8 cellular contexts compared by ENCODE assay signal in the genomic region with DNA sequence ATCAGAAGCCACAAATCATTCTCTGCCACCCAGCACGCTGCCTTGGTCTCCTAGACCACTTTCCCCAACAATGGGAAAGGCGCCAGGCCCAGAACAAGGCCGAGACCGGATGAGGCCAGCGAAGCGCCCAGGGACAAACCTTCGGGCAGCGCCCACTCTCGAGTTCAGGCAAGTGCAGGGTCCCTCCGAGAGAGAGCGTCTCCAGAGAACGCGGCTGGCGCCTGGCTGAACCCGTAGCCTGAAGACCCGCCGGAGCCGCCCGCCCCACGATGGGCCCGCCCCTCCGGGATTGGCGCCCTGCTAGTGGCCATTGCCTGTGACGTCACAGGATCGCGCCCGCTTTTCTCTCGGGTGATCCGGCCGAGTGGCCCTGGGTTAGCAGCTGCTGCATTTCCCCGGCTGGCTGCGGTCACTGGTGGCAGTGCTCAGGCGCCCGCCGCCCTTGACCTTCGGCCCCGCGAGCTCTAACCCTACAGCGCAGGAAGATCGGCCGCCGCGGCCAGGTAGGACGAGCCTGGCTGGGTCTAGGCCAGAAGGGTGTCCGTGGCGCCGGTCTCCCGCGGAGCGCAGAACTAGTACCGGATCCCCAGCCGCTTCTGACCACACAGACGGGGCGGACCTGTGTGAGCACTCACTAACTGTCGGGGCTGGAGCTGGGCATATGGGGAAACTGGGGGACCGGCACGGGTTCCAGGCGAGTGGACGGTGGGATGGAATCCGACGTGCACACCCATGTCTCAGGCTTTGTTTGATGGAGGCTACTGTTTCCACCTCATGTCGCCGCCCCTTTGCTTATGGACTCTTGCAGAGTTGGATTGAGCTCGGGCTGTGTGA. TPM values are rescaled to one million over a fixed set of nuclear protein-coding genes. Genes with fewer than 3 reads are reported as not detected.
A peak's percentile ranks its signal among the peaks of the same experiment; 100 is the strongest.
DNase-seq lines count a peak whose midpoint lies in the region; ATAC-seq and TF ChIP-seq lines count a peak whose summit lies in the region.

A gene with protein sequence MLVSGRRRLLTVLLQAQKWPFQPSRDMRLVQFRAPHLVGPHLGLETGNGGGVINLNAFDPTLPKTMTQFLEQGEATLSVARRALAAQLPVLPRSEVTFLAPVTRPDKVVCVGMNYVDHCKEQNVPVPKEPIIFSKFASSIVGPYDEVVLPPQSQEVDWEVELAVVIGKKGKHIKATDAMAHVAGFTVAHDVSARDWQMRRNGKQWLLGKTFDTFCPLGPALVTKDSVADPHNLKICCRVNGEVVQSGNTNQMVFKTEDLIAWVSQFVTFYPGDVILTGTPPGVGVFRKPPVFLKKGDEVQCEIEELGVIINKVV (plus strand): TSS at position 339 of the 834 bp plus-strand sequence. CDS start 2,851 bp downstream, outside the sequence.

- H3K4me3 Mint-ChIP-seq in dendritic cell treated with granulocyte-macrophage colony-stimulating factor and Interleukin-4, amounts not matched to agents 40 ng/mL and 50 ng/mL, for 4 days = peak within 1 kb of the TSS; percentile 87

- H3K27me3 Mint-ChIP-seq in dendritic cell treated with granulocyte-macrophage colony-stimulating factor and Interleukin-4, amounts not matched to agents 40 ng/mL and 50 ng/mL, for 4 days = peaks cover 4% of the 10 kb centered on the region

- peaks cover 0 to 5% of the 10 kb centered on the region in 2 donors for H3K36me3 ChIP-seq in left lung

- H3K27ac Mint-ChIP-seq in dendritic cell treated with granulocyte-macrophage colony-stimulating factor and Interleukin-4, amounts not matched to agents 40 ng/mL and 50 ng/mL, for 4 days = peak within 1 kb of the TSS; percentile 94

- H3K4me3 ChIP-seq in left lung = peak within 1 kb of the TSS; percentile 83 to 97

- ATAC-seq in GM19438 (IDR thresholded peaks at IDR 0.05; ENCODE audit: low read depth, unreplicated experiment) (peak; percentile 93), HG03571 (IDR thresholded peaks at IDR 0.05; ENCODE audit: unreplicated experiment) (peak; percentile 92), left lung (peak; percentile 98)

- H3K36me3 Mint-ChIP-seq in dendritic cell treated with granulocyte-macrophage colony-stimulating factor and Interleukin-4, amounts not matched to agents 40 ng/mL and 50 ng/mL, for 4 days (ENCODE audit: low read depth) = peaks cover 14% of the 10 kb centered on the region

- peaks cover 16 to 19% of the 10 kb centered on the region in 2 donors for H3K4me1 ChIP-seq in left lung

- peaks cover 17% of the 10 kb centered on the region for H3K4me1 Mint-ChIP-seq in dendritic cell treated with granulocyte-macrophage colony-stimulating factor and Interleukin-4, amounts not matched to agents 40 ng/mL and 50 ng/mL, for 4 days (ENCODE audit: low read depth)

- H3K27ac ChIP-seq in left lung = peak within 1 kb of the TSS; percentile 75 to 85

- DNase-seq in CD1c-positive myeloid dendritic cell (ENCODE audit: extremely low spot score) (peak; percentile 97), NCI-H774 (lab: John Stamatoyannopoulos, UW) (peak; percentile 81), left lung (peak; percentile 97 to 99)
- DNase-seq in activated CD4-positive, alpha-beta T cell treated with anti-CD3 and anti-CD28 coated beads, Interleukin-2, amount 50 U/mL, for 4 hours = peak; percentile 93 to 95
- peak; percentile 95 to 96 for DNase-seq in stimulated activated CD4-positive, alpha-beta T cell treated with anti-CD3 and anti-CD28 coated beads, Interleukin-2, amount 100 ng/mL, for 48 hours

- H3K9me3 Mint-ChIP-seq in dendritic cell treated with granulocyte-macrophage colony-stimulating factor and Interleukin-4, amounts not matched to agents 40 ng/mL and 50 ng/mL, for 4 days = no peaks in the 10 kb centered on the region

- no peak for TF ChIP-seq CTCF in left lung (IDR thresholded peaks at IDR 0.05)

- H3K27me3 ChIP-seq in left lung = no peaks in the 10 kb centered on the region

- intact Hi-C loops in dendritic cell treated with granulocyte-macrophage colony-stimulating factor and Interleukin-4, amounts not matched to agents 40 ng/mL and 50 ng/mL, for 4 days (cut with micrococcal nuclease) = loop anchor here (2.0 to 5.0 kb wide), 2 partner anchors 58 to 325 kb away; no protein-coding TSS in a partner anchor
- intact Hi-C loops in left lung (cut with DNase I) = no loop called here

- no peaks in the 10 kb centered on the region for H3K9me3 ChIP-seq in left lung

RNA-seq across cellular contexts. Expression of the gene that starts here (rescaled TPM):
- 10 to 100 TPM; 23.6 to 26.8 TPM for total RNA-seq in left lung

Comparison
In these comparisons a context has a peak if more than half of its experiments do, and no peak if none do; other contexts are left out.
1. Peak in every context shown above with its lines: DNase-seq, ATAC-seq, H3K4me3 ChIP-seq and H3K27ac ChIP-seq.